Comparison of ENCODE assay signal across 9 cellular contexts in genomic region chr2:152573168-152573567, GRCh38.
DNase-seq lines count a peak whose midpoint lies in the region; ATAC-seq and TF ChIP-seq lines count a peak whose summit lies in the region.
"Had no signal": no experiment of that assay in that cellular context is flagged by ENCODE, and none has a peak within 500 bp of the region (broad histone marks: within the 10 kb centered on the region; RNA-seq: fewer than 3 reads in every experiment).

No MANE protein-coding gene starts in this region.

- no peak for TF ChIP-seq CTCF in foreskin keratinocyte (conservative IDR thresholded peaks at IDR 0.05)

- H3K4me3 ChIP-seq in BLaER1 = no peak overlapping the region
- H3K4me3 ChIP-seq: heart right ventricle had no signal

- DNase-seq in activated CD4-positive, alpha-beta T cell treated with anti-CD3 and anti-CD28 coated beads for 4 hours = peak; percentile 1 to 6
- DNase-seq in foreskin keratinocyte (peak; percentile 80 to 90), DMS153 treated with DMSO at 0.1 percent for 48 hours (lab: John Stamatoyannopoulos, UW; ENCODE audit: unreplicated experiment) (no peak), NCI-H2081 treated with DMSO at 0.1 percent for 48 hours (lab: John Stamatoyannopoulos, UW) (no peak)
- peak; percentile 8 for DNase-seq in stimulated activated CD8-positive, alpha-beta memory T cell treated with anti-CD3 and anti-CD28 coated beads, Interleukin-12 subunit alpha, Interleukin-12 subunit beta, amount 100 ng/mL, for 1 hour (ENCODE audit: low read depth)
- DNase-seq: heart right ventricle had no signal

- peaks cover 58% of the 10 kb centered on the region for H3K4me1 ChIP-seq in BLaER1
- H3K4me1 ChIP-seq in foreskin keratinocyte = peaks cover 20% of the 10 kb centered on the region

- H3K27ac ChIP-seq in BLaER1 = no peak overlapping the region
- H3K27ac ChIP-seq in foreskin keratinocyte = peak overlapping the region; percentile 5
- H3K27ac ChIP-seq: heart right ventricle had no signal

- no peaks in the 10 kb centered on the region for H3K9me3 ChIP-seq in BLaER1
- H3K9me3 ChIP-seq: heart right ventricle had no signal

- no peaks in the 10 kb centered on the region for H3K27me3 ChIP-seq in BLaER1
- no peaks in the 10 kb centered on the region for H3K27me3 ChIP-seq in foreskin keratinocyte
- H3K27me3 ChIP-seq: heart right ventricle had no signal

- no peak overlapping the region for H3K9ac ChIP-seq in BLaER1

- peak overlapping the region; percentile 47 for H3K4me2 ChIP-seq in BLaER1

- ATAC-seq in GM19328 (IDR thresholded peaks at IDR 0.05; ENCODE audit: unreplicated experiment) (peak; percentile 74), HG03432 (IDR thresholded peaks at IDR 0.05; ENCODE audit: unreplicated experiment) (peak; percentile 97), foreskin keratinocyte (peak; percentile 94)

- H4K20me1 ChIP-seq in BLaER1 = peaks cover 51% of the 10 kb centered on the region

- H3K36me3 ChIP-seq in BLaER1 = peaks cover 72% of the 10 kb centered on the region
- H3K36me3 ChIP-seq: heart right ventricle had no signal

Comparison
In these comparisons a context has a peak if more than half of its experiments do, and no peak if none do; other contexts are left out.
1. DNase-seq: peak in activated CD4-positive, alpha-beta T cell treated with anti-CD3 and anti-CD28 coated beads for 4 hours (2 of 2), foreskin keratinocyte (2 of 2) and stimulated activated CD8-positive, alpha-beta memory T cell treated with anti-CD3 and anti-CD28 coated beads, Interleukin-12 subunit alpha, Interleukin-12 subunit beta, amount 100 ng/mL, for 1 hour (single experiment); none in DMS153 treated with DMSO at 0.1 percent for 48 hours (single experiment) and NCI-H2081 treated with DMSO at 0.1 percent for 48 hours (single experiment).
2. Peak in every context shown above with its lines, with median percentiles within 50 percentile points of each other: ATAC-seq.